7 cellular contexts compared by ENCODE assay signal in genomic region chr4:73606465-73606974, GRCh38. TPM values are rescaled to one million over a fixed set of nuclear protein-coding genes. Genes with fewer than 3 reads are reported as not detected.
DNase-seq lines count a peak whose midpoint lies in the region; ATAC-seq and TF ChIP-seq lines count a peak whose summit lies in the region.

No MANE protein-coding gene starts in this region.

- intact Hi-C loops in stomach (cut with DNase I; ENCODE audit: low total_unique reads): no loop called here

- peak overlapping the region; percentile 65 to 95 (median 81) for H3K27ac ChIP-seq in stomach

- no peaks in the 10 kb centered on the region for H3K9me3 ChIP-seq in stomach

- DNase-seq in NCI-H345 (lab: John Stamatoyannopoulos, UW) (peak; percentile 69), stomach (no peak), NCI-H524 treated with DMSO at 0.1 percent for 48 hours (lab: John Stamatoyannopoulos, UW) (no peak), activated gamma-delta T cell (lab: John Stamatoyannopoulos, UW) (no peak), UCSD-AML1 (lab: John Stamatoyannopoulos, UW; ENCODE audit: unreplicated experiment) (no peak)

- H3K4me3 ChIP-seq in stomach: no peak overlapping the region

- no peak for TF ChIP-seq POLR2A in stomach (IDR thresholded peaks at IDR 0.05)

- no peak for TF ChIP-seq EP300 in stomach (IDR thresholded peaks at IDR 0.05)

- H3K36me3 ChIP-seq in stomach: peaks cover 0 to 9% (median 4%) of the 10 kb centered on the region in 4 donors

- WGBS in stomach, 5 donors: 63 to 69% (median 65%) methylated on average over 4 of the region's 4 CpGs

- peak; percentile 77 for ATAC-seq in GM19395 (IDR thresholded peaks at IDR 0.05; ENCODE audit: unreplicated experiment)
- peak; percentile 68 for ATAC-seq in HG03135 (IDR thresholded peaks at IDR 0.05; ENCODE audit: unreplicated experiment)

- no peaks in the 10 kb centered on the region for H3K27me3 ChIP-seq in stomach

- peaks cover 28 to 87% (median 65%) of the 10 kb centered on the region in 4 donors for H3K4me1 ChIP-seq in stomach

- no peak for TF ChIP-seq CTCF in stomach (IDR thresholded peaks at IDR 0.05)

RNA-seq across cellular contexts. Expression of gene RASSF6, which starts 13.7 kb away (rescaled TPM):
- 10 to 100 TPM in 3 of 5 donors, 1 to 10 TPM in 2; 5.5 to 51.8 (median 13.4) TPM for total RNA-seq in stomach
- 10 to 100 TPM in 2 of 3 donors, 1 to 10 TPM in 1; 5.0 to 35.9 (median 13.7) TPM for polyA plus RNA-seq in stomach
